In the genomic region with DNA sequence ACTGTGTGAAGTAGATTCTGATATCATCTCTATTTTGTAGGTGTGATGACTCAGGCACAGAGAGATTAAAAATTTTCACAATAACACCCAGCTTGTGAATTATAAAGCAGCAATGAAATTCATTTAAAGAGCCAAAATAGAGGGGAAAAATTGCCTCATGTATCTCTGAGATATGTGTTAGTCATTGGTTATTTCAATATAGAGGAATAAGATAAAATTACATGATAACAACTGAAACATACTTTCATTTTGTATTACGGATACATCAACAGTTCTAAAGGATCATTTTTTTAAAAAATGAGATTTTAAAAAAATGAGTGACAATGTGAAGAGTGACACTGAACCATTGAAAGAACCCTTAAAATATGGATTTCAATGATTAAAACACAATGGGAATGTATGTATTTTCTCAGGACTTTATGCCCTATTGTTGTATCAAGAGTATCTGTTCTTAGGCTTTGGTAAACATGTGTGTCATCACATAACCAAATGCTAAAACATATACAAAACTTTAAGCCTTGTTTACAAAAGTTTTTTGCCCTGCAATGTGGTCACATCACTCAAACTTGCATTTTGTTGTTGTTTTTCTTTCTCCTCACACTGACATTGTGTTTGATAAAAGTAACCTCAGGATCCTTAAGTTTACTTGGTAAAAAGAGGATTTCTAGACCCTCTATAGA, we compare ENCODE assay signal across 14 cellular contexts.
DNase-seq lines count a peak whose midpoint lies in the region; ATAC-seq and TF ChIP-seq lines count a peak whose summit lies in the region.
"Had no signal": no experiment of that assay in that cellular context is flagged by ENCODE, and none has a peak within 500 bp of the region (broad histone marks: within the 10 kb centered on the region; RNA-seq: fewer than 3 reads in every experiment).

No MANE protein-coding gene starts in this region.

- TF ChIP-seq POLR2A in gastroesophageal sphincter (IDR thresholded peaks at IDR 0.05): no peak
- TF ChIP-seq POLR2A in upper lobe of left lung (IDR thresholded peaks at IDR 0.05): no peak

- CTCF ChIA-PET in activated CD4-positive, alpha-beta memory T cell treated with anti-CD3 and anti-CD28 coated beads, Interleukin-2, amount 10 ng/mL, durations not matched to agents 7 days and 5 days (lab: Charles Lee): no interaction called here

- POLR2A ChIA-PET in activated CD4-positive, alpha-beta memory T cell treated with anti-CD3 and anti-CD28 coated beads, Interleukin-2, amount 10 ng/mL, durations not matched to agents 7 days and 5 days (lab: Charles Lee): no interaction called here

- ATAC-seq in Right ventricle myocardium superior (ENCODE audit: poor library complexity) (peak; percentile 36), heart right ventricle (no peak), gastroesophageal sphincter (peak; percentile 48), upper lobe of left lung (ENCODE audit: low FRiP score in 2 of 2) (peak in 1 of 2 donors; percentile 48), HG03039 (IDR thresholded peaks at IDR 0.05; ENCODE audit: unreplicated experiment) (no peak)
- ATAC-seq: stimulated activated naive B cell treated with anti-CD40 and anti-IgM and Interleukin-4, amounts not matched to agents 10 μg/mL and 1 μg/mL and 100 μg/mL, for 72 hours had no signal

- H3K27ac ChIP-seq in heart right ventricle: peak overlapping the region in 4 of 10 donors; percentile 2 to 32 (median 24)
- H3K27ac ChIP-seq in gastroesophageal sphincter: peak overlapping the region in 3 of 4 donors; percentile 4 to 53 (median 46)
- H3K27ac ChIP-seq in upper lobe of left lung: peak overlapping the region in 3 of 4 donors; percentile 12 to 26 (median 12)
- H3K27ac ChIP-seq: cardiac muscle cell, left lung had no signal

- no peaks in the 10 kb centered on the region for H3K36me3 Mint-ChIP-seq in activated CD4-positive, alpha-beta memory T cell treated with anti-CD3 and anti-CD28 coated beads, Interleukin-2, amount 10 ng/mL, durations not matched to agents 7 days and 5 days (ENCODE audit: low read depth)
- H3K36me3 Mint-ChIP-seq: stimulated activated naive B cell treated with anti-CD40 and anti-IgM and Interleukin-4, amounts not matched to agents 10 μg/mL and 1 μg/mL and 100 μg/mL, for 72 hours had no signal

- no peaks in the 10 kb centered on the region for H3K9me3 Mint-ChIP-seq in activated CD4-positive, alpha-beta memory T cell treated with anti-CD3 and anti-CD28 coated beads, Interleukin-2, amount 10 ng/mL, durations not matched to agents 7 days and 5 days

- TF ChIP-seq CTCF in heart right ventricle (IDR thresholded peaks at IDR 0.05): no peak
- TF ChIP-seq CTCF in gastroesophageal sphincter (IDR thresholded peaks at IDR 0.05): no peak
- TF ChIP-seq CTCF in upper lobe of left lung (IDR thresholded peaks at IDR 0.05): no peak

- no peaks in the 10 kb centered on the region for H3K27me3 ChIP-seq in heart right ventricle
- no peaks in the 10 kb centered on the region for H3K27me3 ChIP-seq in gastroesophageal sphincter
- no peaks in the 10 kb centered on the region for H3K27me3 ChIP-seq in upper lobe of left lung
- H3K27me3 ChIP-seq: cardiac muscle cell, left lung had no signal

- intact Hi-C loops in Right ventricle myocardium superior (cut with DNase I) (no loop called here), heart right ventricle (cut with DNase I) (no loop called here)

- no peak for TF ChIP-seq EP300 in gastroesophageal sphincter (IDR thresholded peaks at IDR 0.05)
- no peak for TF ChIP-seq EP300 in upper lobe of left lung (IDR thresholded peaks at IDR 0.05)

- H3K4me3 ChIP-seq in heart right ventricle: no peak overlapping the region
- H3K4me3 ChIP-seq in gastroesophageal sphincter: no peak overlapping the region
- H3K4me3 ChIP-seq in upper lobe of left lung: no peak overlapping the region
- H3K4me3 ChIP-seq: cardiac muscle cell, left lung had no signal

- 61 to 77% methylated on average over 1 of the region's 1 CpG for WGBS in heart right ventricle, 2 donors
- WGBS in gastroesophageal sphincter (ENCODE audit: low coverage in 1 of 2), 2 donors: 69% methylated on average over 1 of the region's 1 CpG; no CpG with 5 or more reads in 1 of the 2 donors
- WGBS in upper lobe of left lung, 2 donors: 64 to 84% methylated on average over 1 of the region's 1 CpG

- no peaks in the 10 kb centered on the region for H3K27me3 Mint-ChIP-seq in activated CD4-positive, alpha-beta memory T cell treated with anti-CD3 and anti-CD28 coated beads, Interleukin-2, amount 10 ng/mL, durations not matched to agents 7 days and 5 days

- no peak overlapping the region for H3K4me3 Mint-ChIP-seq in activated CD4-positive, alpha-beta memory T cell treated with anti-CD3 and anti-CD28 coated beads, Interleukin-2, amount 10 ng/mL, durations not matched to agents 7 days and 5 days
- H3K4me3 Mint-ChIP-seq: stimulated activated naive B cell treated with anti-CD40 and anti-IgM and Interleukin-4, amounts not matched to agents 10 μg/mL and 1 μg/mL and 100 μg/mL, for 72 hours had no signal

- no peak for DNase-seq in Right ventricle myocardium superior
- no peak for DNase-seq in heart right ventricle
- DNase-seq in amniotic stem cell (lab: John Stamatoyannopoulos, UW): peak; percentile 10
- no peak for DNase-seq in upper lobe of left lung
- no peak for DNase-seq in AG08396 (ENCODE audit: low spot score)
- DNase-seq in activated CD4-positive, alpha-beta memory T cell treated with anti-CD3 and anti-CD28 coated beads, Interleukin-2, amount 10 ng/mL, durations not matched to agents 7 days and 5 days: no peak
- DNase-seq: activated CD8-positive, alpha-beta memory T cell treated with anti-CD3 and anti-CD28 coated beads for 24 hours; activated gamma-delta T cell treated with Interleukin-2 at 50 U/mL for 16 hours; MV-4-11; stimulated activated naive B cell treated with anti-CD40 and anti-IgM and Interleukin-4, amounts not matched to agents 10 μg/mL and 1 μg/mL and 100 μg/mL, for 72 hours had no signal

- H3K9me3 ChIP-seq in heart right ventricle (no peaks in the 10 kb centered on the region), gastroesophageal sphincter (no peaks in the 10 kb centered on the region), upper lobe of left lung (no peaks in the 10 kb centered on the region)
- H3K9me3 ChIP-seq: left lung had no signal

- H3K4me1 ChIP-seq in heart right ventricle: peaks cover 0 to 5% (median 0%) of the 10 kb centered on the region in 9 donors
- H3K4me1 ChIP-seq in gastroesophageal sphincter: peaks cover 0 to 17% (median 0%) of the 10 kb centered on the region in 3 donors
- peaks cover 0 to 19% (median 8%) of the 10 kb centered on the region in 4 donors for H3K4me1 ChIP-seq in upper lobe of left lung

- H3K36me3 ChIP-seq in heart right ventricle (no peaks in the 10 kb centered on the region), gastroesophageal sphincter (no peaks in the 10 kb centered on the region), upper lobe of left lung (no peaks in the 10 kb centered on the region)
- H3K36me3 ChIP-seq: cardiac muscle cell, left lung had no signal

- no peaks in the 10 kb centered on the region for H3K4me1 Mint-ChIP-seq in activated CD4-positive, alpha-beta memory T cell treated with anti-CD3 and anti-CD28 coated beads, Interleukin-2, amount 10 ng/mL, durations not matched to agents 7 days and 5 days
- H3K4me1 Mint-ChIP-seq: stimulated activated naive B cell treated with anti-CD40 and anti-IgM and Interleukin-4, amounts not matched to agents 10 μg/mL and 1 μg/mL and 100 μg/mL, for 72 hours had no signal

- H3K27ac Mint-ChIP-seq in activated CD4-positive, alpha-beta memory T cell treated with anti-CD3 and anti-CD28 coated beads, Interleukin-2, amount 10 ng/mL, durations not matched to agents 7 days and 5 days: no peak overlapping the region
- H3K27ac Mint-ChIP-seq: stimulated activated naive B cell treated with anti-CD40 and anti-IgM and Interleukin-4, amounts not matched to agents 10 μg/mL and 1 μg/mL and 100 μg/mL, for 72 hours had no signal

Comparison
In these comparisons a context has a peak if more than half of its experiments do, and no peak if none do; other contexts are left out.
1. ATAC-seq: peak in Right ventricle myocardium superior (single experiment) and gastroesophageal sphincter (single experiment); none in heart right ventricle (0 of 8) and HG03039 (single experiment).